In the genomic region with DNA sequence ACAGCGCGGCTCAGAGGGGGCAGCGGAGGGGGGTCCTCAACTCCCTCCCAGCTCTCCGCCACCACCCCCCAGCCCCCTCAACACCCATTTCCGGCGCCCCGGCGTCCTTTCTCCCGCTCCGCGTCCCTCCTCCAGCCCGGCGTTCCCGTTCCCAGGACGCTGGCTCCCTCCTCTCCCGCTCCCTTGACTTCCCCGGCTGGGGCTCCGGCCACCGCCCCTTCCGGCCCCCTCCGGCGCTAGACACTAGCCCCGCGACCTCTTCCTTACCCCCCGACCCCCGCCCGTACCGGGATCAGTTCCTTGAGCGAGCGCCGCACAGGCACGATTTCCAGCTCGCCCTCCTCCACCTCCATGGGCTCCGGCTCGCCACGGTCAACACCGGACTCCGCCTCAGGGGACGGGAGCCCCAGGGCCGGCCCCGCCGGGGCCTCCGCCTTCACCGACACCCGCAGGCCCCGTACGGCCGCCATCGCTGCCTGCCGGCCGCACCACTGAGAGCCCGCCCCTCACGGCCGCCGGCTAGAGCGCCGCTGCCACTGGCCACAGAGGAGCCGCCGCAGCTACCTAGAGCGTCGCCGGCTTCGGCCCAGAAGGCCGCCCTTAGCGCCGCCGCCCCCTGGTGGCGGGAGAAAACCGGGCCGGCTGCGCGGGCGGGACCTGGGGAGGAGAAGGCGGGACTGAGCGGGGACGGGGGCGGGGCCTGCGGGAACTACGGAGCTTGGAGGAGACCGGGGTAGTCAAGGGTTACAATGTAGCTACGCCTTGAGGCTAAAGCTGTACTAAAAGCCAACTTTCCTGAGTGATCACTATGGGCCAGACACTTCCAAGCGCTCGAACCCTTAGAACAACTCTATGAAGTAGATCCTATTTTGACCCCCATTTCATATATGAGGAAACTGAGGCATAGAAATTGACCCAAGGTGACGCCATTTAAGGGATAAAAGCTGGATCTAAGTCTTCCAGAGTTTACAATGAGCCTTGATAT, we compare ENCODE assay signal across 1 cellular context.
TF ChIP-seq lines count a peak whose summit lies in the region.

A gene with protein sequence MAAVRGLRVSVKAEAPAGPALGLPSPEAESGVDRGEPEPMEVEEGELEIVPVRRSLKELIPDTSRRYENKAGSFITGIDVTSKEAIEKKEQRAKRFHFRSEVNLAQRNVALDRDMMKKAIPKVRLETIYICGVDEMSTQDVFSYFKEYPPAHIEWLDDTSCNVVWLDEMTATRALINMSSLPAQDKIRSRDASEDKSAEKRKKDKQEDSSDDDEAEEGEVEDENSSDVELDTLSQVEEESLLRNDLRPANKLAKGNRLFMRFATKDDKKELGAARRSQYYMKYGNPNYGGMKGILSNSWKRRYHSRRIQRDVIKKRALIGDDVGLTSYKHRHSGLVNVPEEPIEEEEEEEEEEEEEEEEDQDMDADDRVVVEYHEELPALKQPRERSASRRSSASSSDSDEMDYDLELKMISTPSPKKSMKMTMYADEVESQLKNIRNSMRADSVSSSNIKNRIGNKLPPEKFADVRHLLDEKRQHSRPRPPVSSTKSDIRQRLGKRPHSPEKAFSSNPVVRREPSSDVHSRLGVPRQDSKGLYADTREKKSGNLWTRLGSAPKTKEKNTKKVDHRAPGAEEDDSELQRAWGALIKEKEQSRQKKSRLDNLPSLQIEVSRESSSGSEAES (minus strand): TSS at position 493 of the 985 bp plus-strand sequence. CDS start 23 bp downstream, at position 470.

TF ChIP-seq in GM12878, 131 proteins besides CTCF, POLR2A, EP300 and RAD21 (continued from another document):
- peak; percentile 68 for TF ChIP-seq SMAD5 (IDR thresholded peaks at IDR 0.05; ENCODE audit: low read depth)
- no peak for TF ChIP-seq ZBTB4 (CRISPR knock-in tag; IDR thresholded peaks at IDR 0.05)
- no peak for TF ChIP-seq RELB (IDR thresholded peaks at IDR 0.05; ENCODE audit: low read depth)
- TF ChIP-seq IKZF1 (conservative IDR thresholded peaks at IDR 0.05): peak; percentile 92
- TF ChIP-seq ZNF24 (IDR thresholded peaks at IDR 0.05): peak; percentile 91
- no peak; a peak in 1 of 4 replicates for TF ChIP-seq IKZF2 (IDR thresholded peaks at IDR 0.05)
- no peak for TF ChIP-seq NFYA (IDR thresholded peaks at IDR 0.05; ENCODE audit: borderline replicate concordance, low read depth, low read length)
- TF ChIP-seq CHD4 (IDR thresholded peaks at IDR 0.05): no peak
- peak; percentile 91 for TF ChIP-seq ZNF592 (IDR thresholded peaks at IDR 0.05)
- TF ChIP-seq NR2F1 (conservative IDR thresholded peaks at IDR 0.05): peak; percentile 68
- TF ChIP-seq IRF3 (IDR thresholded peaks at IDR 0.05): 0 out of 2 replicates have a peak, but pooled peaks have one; percentile 24
- peak; percentile 81 for TF ChIP-seq GATAD2B (conservative IDR thresholded peaks at IDR 0.05; ENCODE audit: low read depth)
- peak; percentile 82 for TF ChIP-seq MEF2A (IDR thresholded peaks at IDR 0.05; ENCODE audit: insufficient read depth, low read depth, low read length)
- no peak for TF ChIP-seq MTA2 (IDR thresholded peaks at IDR 0.05; ENCODE audit: low read depth)
- TF ChIP-seq, protein P1, sequence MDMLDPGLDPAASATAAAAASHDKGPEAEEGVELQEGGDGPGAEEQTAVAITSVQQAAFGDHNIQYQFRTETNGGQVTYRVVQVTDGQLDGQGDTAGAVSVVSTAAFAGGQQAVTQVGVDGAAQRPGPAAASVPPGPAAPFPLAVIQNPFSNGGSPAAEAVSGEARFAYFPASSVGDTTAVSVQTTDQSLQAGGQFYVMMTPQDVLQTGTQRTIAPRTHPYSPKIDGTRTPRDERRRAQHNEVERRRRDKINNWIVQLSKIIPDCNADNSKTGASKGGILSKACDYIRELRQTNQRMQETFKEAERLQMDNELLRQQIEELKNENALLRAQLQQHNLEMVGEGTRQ (IDR thresholded peaks at IDR 0.05; ENCODE audit: borderline replicate concordance, low read depth, low read length): no peak
- TF ChIP-seq EZH2 (IDR thresholded peaks at IDR 0.05; ENCODE audit: borderline replicate concordance, control insufficient read depth, low read depth, low read length): no peak
- peak; percentile 52; the same call in 1 of the 2 replicates for TF ChIP-seq PAX5 (IDR thresholded peaks at IDR 0.05; ENCODE audit: borderline replicate concordance, low read depth, low read length)
- peak; percentile 97 for TF ChIP-seq SMARCA5 (IDR thresholded peaks at IDR 0.05)
- TF ChIP-seq, protein P2, sequence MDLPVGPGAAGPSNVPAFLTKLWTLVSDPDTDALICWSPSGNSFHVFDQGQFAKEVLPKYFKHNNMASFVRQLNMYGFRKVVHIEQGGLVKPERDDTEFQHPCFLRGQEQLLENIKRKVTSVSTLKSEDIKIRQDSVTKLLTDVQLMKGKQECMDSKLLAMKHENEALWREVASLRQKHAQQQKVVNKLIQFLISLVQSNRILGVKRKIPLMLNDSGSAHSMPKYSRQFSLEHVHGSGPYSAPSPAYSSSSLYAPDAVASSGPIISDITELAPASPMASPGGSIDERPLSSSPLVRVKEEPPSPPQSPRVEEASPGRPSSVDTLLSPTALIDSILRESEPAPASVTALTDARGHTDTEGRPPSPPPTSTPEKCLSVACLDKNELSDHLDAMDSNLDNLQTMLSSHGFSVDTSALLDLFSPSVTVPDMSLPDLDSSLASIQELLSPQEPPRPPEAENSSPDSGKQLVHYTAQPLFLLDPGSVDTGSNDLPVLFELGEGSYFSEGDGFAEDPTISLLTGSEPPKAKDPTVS (IDR thresholded peaks at IDR 0.05; ENCODE audit: low read depth, low read length): peak; percentile 18; the same call in 1 of the 2 replicates
- TF ChIP-seq SREBF1 (IDR thresholded peaks at IDR 0.05; ENCODE audit: low read length): no peak
- no peak for TF ChIP-seq SMAD1 (IDR thresholded peaks at IDR 0.05; ENCODE audit: low read depth, partially characterized antibody)
- no peak for TF ChIP-seq HDAC2 (IDR thresholded peaks at IDR 0.05)
- no peak for TF ChIP-seq MYB (IDR thresholded peaks at IDR 0.05; ENCODE audit: borderline replicate concordance, low read depth, low read length)
- TF ChIP-seq, protein P3, sequence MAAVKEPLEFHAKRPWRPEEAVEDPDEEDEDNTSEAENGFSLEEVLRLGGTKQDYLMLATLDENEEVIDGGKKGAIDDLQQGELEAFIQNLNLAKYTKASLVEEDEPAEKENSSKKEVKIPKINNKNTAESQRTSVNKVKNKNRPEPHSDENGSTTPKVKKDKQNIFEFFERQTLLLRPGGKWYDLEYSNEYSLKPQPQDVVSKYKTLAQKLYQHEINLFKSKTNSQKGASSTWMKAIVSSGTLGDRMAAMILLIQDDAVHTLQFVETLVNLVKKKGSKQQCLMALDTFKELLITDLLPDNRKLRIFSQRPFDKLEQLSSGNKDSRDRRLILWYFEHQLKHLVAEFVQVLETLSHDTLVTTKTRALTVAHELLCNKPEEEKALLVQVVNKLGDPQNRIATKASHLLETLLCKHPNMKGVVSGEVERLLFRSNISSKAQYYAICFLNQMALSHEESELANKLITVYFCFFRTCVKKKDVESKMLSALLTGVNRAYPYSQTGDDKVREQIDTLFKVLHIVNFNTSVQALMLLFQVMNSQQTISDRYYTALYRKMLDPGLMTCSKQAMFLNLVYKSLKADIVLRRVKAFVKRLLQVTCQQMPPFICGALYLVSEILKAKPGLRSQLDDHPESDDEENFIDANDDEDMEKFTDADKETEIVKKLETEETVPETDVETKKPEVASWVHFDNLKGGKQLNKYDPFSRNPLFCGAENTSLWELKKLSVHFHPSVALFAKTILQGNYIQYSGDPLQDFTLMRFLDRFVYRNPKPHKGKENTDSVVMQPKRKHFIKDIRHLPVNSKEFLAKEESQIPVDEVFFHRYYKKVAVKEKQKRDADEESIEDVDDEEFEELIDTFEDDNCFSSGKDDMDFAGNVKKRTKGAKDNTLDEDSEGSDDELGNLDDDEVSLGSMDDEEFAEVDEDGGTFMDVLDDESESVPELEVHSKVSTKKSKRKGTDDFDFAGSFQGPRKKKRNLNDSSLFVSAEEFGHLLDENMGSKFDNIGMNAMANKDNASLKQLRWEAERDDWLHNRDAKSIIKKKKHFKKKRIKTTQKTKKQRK (IDR thresholded peaks at IDR 0.05; ENCODE audit: low read depth, low read length): no peak
- TF ChIP-seq BRCA1 (IDR thresholded peaks at IDR 0.05; ENCODE audit: low read depth, low read length): no peak
- TF ChIP-seq MXI1 (IDR thresholded peaks at IDR 0.05; ENCODE audit: low read depth, low read length): peak; percentile 72
- TF ChIP-seq ZBED1 (IDR thresholded peaks at IDR 0.05; ENCODE audit: borderline replicate concordance): peak; percentile 32; the same call in 1 of the 2 replicates
- TF ChIP-seq POLR2AphosphoS5 (IDR thresholded peaks at IDR 0.05; ENCODE audit: low read length): peak; percentile 85
